8 cellular contexts compared by ENCODE assay signal in genomic region chr4:100190643-100191600, GRCh38. TPM values are rescaled to one million over a fixed set of nuclear protein-coding genes. Genes with fewer than 3 reads are reported as not detected.
DNase-seq lines count a peak whose midpoint lies in the region; ATAC-seq, FAIRE-seq and TF ChIP-seq lines count a peak whose summit lies in the region.

No MANE protein-coding gene starts in this region.

- no peak for FAIRE-seq in A549 (lab: Jason Lieb, UNC)

- CTCF ChIA-PET in A549 (lab: Yijun Ruan, JAX), result no interaction called here

- no peak overlapping the region for H3K9ac ChIP-seq in Karpas-422 (ENCODE audit: low read length)

- no peaks in the 10 kb centered on the region for H3K9me3 ChIP-seq in A549
- H3K9me3 ChIP-seq in Karpas-422 (ENCODE audit: low read length), result no peaks in the 10 kb centered on the region

- TF ChIP-seq CTCF in A549 (IDR thresholded peaks at IDR 0.05) (no peak), HFF-Myc (IDR thresholded peaks at IDR 0.05; ENCODE audit: low read depth, low read length, missing control alignments) (no peak)

- TF ChIP-seq RAD21 in A549 (conservative IDR thresholded peaks at IDR 0.05 in 1 of 2, IDR thresholded peaks at IDR 0.05 in 1 of 2), result no peak

- DNase-seq in A549 (ENCODE audit: low read depth in 1 of 2, low spot score in 1 of 2), result peak in 1 of 2 experiments; percentile 25
- DNase-seq in HFF-Myc (ENCODE audit: extremely low read depth, low read depth), result no peak
- peak; percentile 40 for DNase-seq in astrocyte of the hippocampus (ENCODE audit: low read depth, low spot score)
- peak; percentile 29 for DNase-seq in iPS-NIHi7 (ENCODE audit: extremely low spot score)
- no peak for DNase-seq in stimulated activated effector memory CD8-positive, alpha-beta T cell treated with anti-CD3 and anti-CD28 coated beads, Interleukin-12 subunit alpha, Interleukin-12 subunit beta, amount 100 ng/mL, for 72 hours (ENCODE audit: low spot score in 2 of 2)
- DNase-seq in Karpas-422, result no peak

- H4K20me1 ChIP-seq in Karpas-422 (ENCODE audit: insufficient read depth, low read depth, low read length), result no peaks in the 10 kb centered on the region

- H3K4me3 ChIP-seq in A549 (peak overlapping the region; percentile 77), HFF-Myc (replicated peaks; ENCODE audit: low read depth, low read length) (peak overlapping the region; percentile 53), Karpas-422 (ENCODE audit: low read length) (no peak overlapping the region)

- peak overlapping the region; percentile 93 for H3K4me2 ChIP-seq in A549
- H3K4me2 ChIP-seq in Karpas-422 (ENCODE audit: low read depth, low read length, poor library complexity, severe bottlenecking), result no peak overlapping the region

- H3K4me1 ChIP-seq in A549 (no peaks in the 10 kb centered on the region), Karpas-422 (ENCODE audit: low read length) (no peaks in the 10 kb centered on the region)

- peaks cover 18% of the 10 kb centered on the region for H3K4me1 Mint-ChIP-seq in stimulated activated effector memory CD8-positive, alpha-beta T cell treated with anti-CD3 and anti-CD28 coated beads, Interleukin-12 subunit alpha, Interleukin-12 subunit beta, amount 100 ng/mL, for 72 hours

- no peaks in the 10 kb centered on the region for H3K79me2 ChIP-seq in Karpas-422 (ENCODE audit: low read length)

- H3K9me3 Mint-ChIP-seq in stimulated activated effector memory CD8-positive, alpha-beta T cell treated with anti-CD3 and anti-CD28 coated beads, Interleukin-12 subunit alpha, Interleukin-12 subunit beta, amount 100 ng/mL, for 72 hours, result no peaks in the 10 kb centered on the region

- H3K27ac Mint-ChIP-seq in stimulated activated effector memory CD8-positive, alpha-beta T cell treated with anti-CD3 and anti-CD28 coated beads, Interleukin-12 subunit alpha, Interleukin-12 subunit beta, amount 100 ng/mL, for 72 hours, result no peak overlapping the region

- no peaks in the 10 kb centered on the region for H3K27me3 ChIP-seq in Karpas-422 (ENCODE audit: low read length)

- POLR2A ChIA-PET in A549 (lab: Yijun Ruan, JAX), result no interaction called here

- no peaks in the 10 kb centered on the region for H3K9me2 ChIP-seq in Karpas-422 (replicated peaks; ENCODE audit: insufficient read depth, low read length)

- no peak overlapping the region for H2AFZ ChIP-seq in Karpas-422 (ENCODE audit: low read length)

- H3K36me3 Mint-ChIP-seq in stimulated activated effector memory CD8-positive, alpha-beta T cell treated with anti-CD3 and anti-CD28 coated beads, Interleukin-12 subunit alpha, Interleukin-12 subunit beta, amount 100 ng/mL, for 72 hours, result no peaks in the 10 kb centered on the region

- 85% methylated on average over 26 of the region's 37 CpGs for WGBS in A549 (ENCODE audit: missing lambda C conversion rate)

- H3K36me3 ChIP-seq in Karpas-422 (ENCODE audit: insufficient read depth, low read length), result no peaks in the 10 kb centered on the region

- peak; percentile 43 to 54; a peak in 3 of 6 replicates for ATAC-seq in A549
- ATAC-seq in stimulated activated effector memory CD8-positive, alpha-beta T cell treated with anti-CD3 and anti-CD28 coated beads, Interleukin-12 subunit alpha, Interleukin-12 subunit beta, amount 100 ng/mL, for 72 hours, result no peak
- ATAC-seq in GM21529 (IDR thresholded peaks at IDR 0.05; ENCODE audit: unreplicated experiment), result no peak
- no peak for ATAC-seq in GM21528 (IDR thresholded peaks at IDR 0.05; ENCODE audit: low FRiP score, unreplicated experiment)

- peak overlapping the region; percentile 52 to 78; a peak in 4 of 6 replicates for H3K27ac ChIP-seq in A549
- H3K27ac ChIP-seq in Karpas-422 (ENCODE audit: low read length), result no peak overlapping the region

- no peak for TF ChIP-seq EP300 in A549 (IDR thresholded peaks at IDR 0.05)

- peak overlapping the region; percentile 74 for H3K4me3 Mint-ChIP-seq in stimulated activated effector memory CD8-positive, alpha-beta T cell treated with anti-CD3 and anti-CD28 coated beads, Interleukin-12 subunit alpha, Interleukin-12 subunit beta, amount 100 ng/mL, for 72 hours

- no peak for TF ChIP-seq POLR2A in A549 (IDR thresholded peaks at IDR 0.05; ENCODE audit: low read length)

TF ChIP-seq in A549, 52 proteins besides CTCF, POLR2A, EP300 and RAD21:
- no peak for TF ChIP-seq ESRRA (IDR thresholded peaks at IDR 0.05; ENCODE audit: borderline replicate concordance, low read length)
- TF ChIP-seq KDM1A (IDR thresholded peaks at IDR 0.05; ENCODE audit: low read depth), result no peak
- TF ChIP-seq RFX5 (IDR thresholded peaks at IDR 0.05), result no peak
- no peak for TF ChIP-seq BHLHE40 (IDR thresholded peaks at IDR 0.05; ENCODE audit: low read depth, low read length)

RNA-seq across cellular contexts. Expression of gene DDIT4L, which starts 0.7 kb away (rescaled TPM):
- polyA plus RNA-seq in A549 (2011; rRNA removed) (4.0 and 5.0 TPM in 2 replicates), A549 (2017; fragmentation: RNase III; extraction: RNeasy Plus Mini Kit Qiagen cat#74134 plus additional on column Dnase treatment) (0.70 to 0.75 TPM (median 0.75 TPM) in 3 replicates)
- 0.57 and 0.69 TPM in 2 replicates for polyA plus RNA-seq in A549 (2012; cell fraction: cytosol; rRNA removed)
- 0.28 and 0.48 TPM in 2 replicates for polyA plus RNA-seq in A549 (2012; cell fraction: nucleus; rRNA removed)
- polyA minus RNA-seq in A549 (2011; rRNA and poly(A)+ RNA removed), result 1.4 and 2.1 TPM in 2 replicates
- total RNA-seq in Karpas-422 (2014; rRNA removed; shearing (Covaris generic); ENCODE audit: low replicate concordance), result not detected in 2 replicates

Comparison
In these comparisons a context has a peak if more than half of its experiments do, and no peak if none do; other contexts are left out.
1. ATAC-seq: peak in A549 (2 of 2); none in stimulated activated effector memory CD8-positive, alpha-beta T cell treated with anti-CD3 and anti-CD28 coated beads, Interleukin-12 subunit alpha, Interleukin-12 subunit beta, amount 100 ng/mL, for 72 hours (single experiment), GM21529 (single experiment) and GM21528 (single experiment).
2. DNase-seq: peak in astrocyte of the hippocampus (single experiment) and iPS-NIHi7 (single experiment); none in HFF-Myc (single experiment), stimulated activated effector memory CD8-positive, alpha-beta T cell treated with anti-CD3 and anti-CD28 coated beads, Interleukin-12 subunit alpha, Interleukin-12 subunit beta, amount 100 ng/mL, for 72 hours (0 of 2) and Karpas-422 (single experiment).